ENCODE assay signal across 1 cellular context in the genomic region with DNA sequence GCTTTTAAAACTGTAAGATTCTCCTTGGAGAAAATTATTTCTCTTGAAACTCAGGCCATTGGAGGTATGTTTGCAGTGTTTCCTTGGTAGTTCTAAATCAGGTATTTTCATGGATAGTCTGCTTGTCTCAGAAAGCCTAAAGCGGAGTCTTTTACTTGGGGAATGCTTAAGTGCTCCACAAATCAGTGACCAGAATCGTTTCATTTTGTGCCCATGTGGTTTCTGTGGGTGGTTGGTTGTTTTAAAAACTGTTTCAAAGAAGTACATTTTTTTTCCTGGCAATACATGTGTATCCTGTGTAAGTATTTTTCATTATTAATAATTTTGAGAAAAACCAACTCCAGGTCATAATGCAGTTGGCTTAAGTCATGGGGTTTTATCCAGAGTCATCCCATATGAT.
TF ChIP-seq lines count a peak whose summit lies in the region.

No MANE protein-coding gene starts in this region.

TF ChIP-seq in GM12878, 131 proteins besides CTCF, POLR2A, EP300 and RAD21:
- TF ChIP-seq PKNOX1 (IDR thresholded peaks at IDR 0.05) (no peak), KAT2A (conservative IDR thresholded peaks at IDR 0.05; ENCODE audit: control insufficient read depth, low read depth, low read length) (no peak), SREBF2 (IDR thresholded peaks at IDR 0.05; ENCODE audit: low read length) (no peak), CREB1 (IDR thresholded peaks at IDR 0.05; ENCODE audit: low read depth) (no peak), CBFB (IDR thresholded peaks at IDR 0.05; ENCODE audit: low read depth) (0 out of 2 replicates have a peak, but pooled peaks have one; percentile 10), SMARCA5 (IDR thresholded peaks at IDR 0.05) (no peak), RUNX3 (IDR thresholded peaks at IDR 0.05; ENCODE audit: low read length) (peak; percentile 81), STAT3 (IDR thresholded peaks at IDR 0.05; ENCODE audit: low read depth, low read length) (no peak), NFIC (IDR thresholded peaks at IDR 0.05; ENCODE audit: low read depth, low read length) (no peak), BHLHE40 (IDR thresholded peaks at IDR 0.05; ENCODE audit: borderline replicate concordance in 1 of 2, low read depth in 2 of 2, low read length in 1 of 2) (no peak), SRF (IDR thresholded peaks at IDR 0.05; ENCODE audit: low read depth in 2 of 2, low read length in 2 of 2) (no peak)
